ENCODE assay signal across 22 cellular contexts in genomic region chr16:17780181-17780580, GRCh38.
"Had no signal": no experiment of that assay in that cellular context is flagged by ENCODE, and none has a peak within 500 bp of the region (broad histone marks: within the 10 kb centered on the region; RNA-seq: fewer than 3 reads in every experiment).

No MANE protein-coding gene starts in this region.

- H3K4me3 ChIP-seq: coronary artery, gastroesophageal sphincter, heart left ventricle, prostate gland, smooth muscle cell, suprapubic skin, vagina had no signal

- DNase-seq: activated B cell treated with CpG ODN at 0.5 μM for 24 hours; activated CD4-positive, alpha-beta memory T cell treated with anti-CD3 and anti-CD28 coated beads, Interleukin-2, amount 10 ng/mL, durations not matched to agents 7 days and 5 days; activated CD4-positive, alpha-beta T cell treated with anti-CD3 and anti-CD28 coated beads for 4 hours; activated CD8-positive, alpha-beta memory T cell treated with anti-CD3 and anti-CD28 coated beads, Interleukin-2, amount 10 ng/mL, durations not matched to agents 7 days and 5 days; activated naive CD4-positive, alpha-beta T cell; activated naive CD8-positive, alpha-beta T cell treated with anti-CD3 and anti-CD28 coated beads for 36 hours; amygdala; heart left ventricle; kidney glomerular epithelial cell; left ventricle myocardium superior; nephron progenitor cell; occipital lobe; right cardiac atrium; stimulated activated CD4-positive, alpha-beta T cell treated with anti-CD3 and anti-CD28 coated beads, Interleukin-4, amount 100 ng/mL, for 1 hour; stimulated activated naive CD8-positive, alpha-beta T cell treated with anti-CD3 and anti-CD28 coated beads, Interleukin-15, amount 100 ng/mL, for 72 hours; trophoblast cell had no signal
